ENCODE assay signal across 8 cellular contexts in the genomic region with DNA sequence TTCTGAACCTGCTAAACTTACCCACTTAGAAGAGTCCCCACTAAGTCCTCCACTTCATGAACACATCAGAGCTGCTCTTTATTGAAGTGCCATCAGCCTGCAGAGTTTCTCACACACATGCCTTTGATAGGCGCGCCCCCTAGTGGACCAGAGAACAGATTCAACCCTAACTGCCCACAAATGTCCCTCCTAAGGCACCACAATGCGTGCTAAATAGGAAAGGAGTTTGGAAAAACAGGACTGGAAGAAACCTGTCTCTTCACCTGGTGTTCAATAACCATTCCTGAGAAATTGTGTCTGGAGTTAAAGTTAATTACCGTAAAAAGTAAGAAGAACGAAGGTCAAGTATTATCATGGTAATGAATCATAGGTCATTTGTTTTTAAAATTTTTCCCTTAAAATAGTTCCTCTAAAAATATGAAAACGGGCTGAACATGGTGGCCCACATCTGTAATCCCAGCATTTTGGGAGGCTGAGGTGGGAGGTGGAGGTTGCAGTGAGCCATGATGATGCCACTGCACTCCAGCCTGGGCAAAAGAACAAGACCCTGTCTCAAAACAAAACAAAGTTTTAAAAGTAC.
DNase-seq lines count a peak whose midpoint lies in the region; ATAC-seq, FAIRE-seq and TF ChIP-seq lines count a peak whose summit lies in the region.

No MANE protein-coding gene starts in this region.

- H3K4me1 ChIP-seq in GM23338 (ENCODE audit: insufficient read depth), result no peaks in the 10 kb centered on the region

- H4K20me1 ChIP-seq in GM23338 (replicated peaks; ENCODE audit: insufficient read depth), result no peaks in the 10 kb centered on the region

- DNase-seq in CD1c-positive myeloid dendritic cell (ENCODE audit: extremely low spot score) (peak; percentile 74), GM23338 (ENCODE audit: low spot score) (peak; percentile 88), NCI-H2081 treated with DMSO at 0.1 percent for 48 hours (lab: John Stamatoyannopoulos, UW) (peak; percentile 65), T47D (ENCODE audit: low read depth in 1 of 2, low spot score in 1 of 2) (peak; percentile 61 to 91), GF-D8 (lab: John Stamatoyannopoulos, UW) (no peak)
- peak; percentile 32 to 64 for DNase-seq in stimulated activated CD4-positive, alpha-beta T cell treated with anti-CD3 and anti-CD28 coated beads, Interleukin-1b, Interleukin-23, amount 100 ng/mL, for 1 hour (ENCODE audit: low read depth in 2 of 2)

- H3K4me3 Mint-ChIP-seq in GM23338, result no peak overlapping the region

- no peaks in the 10 kb centered on the region for H3K79me2 ChIP-seq in GM23338 (replicated peaks; ENCODE audit: insufficient read depth)

- H3K4me3 ChIP-seq in GM23338, result no peak overlapping the region
- H3K4me3 ChIP-seq in WI38 (ENCODE audit: low read depth, low read length), result no peak overlapping the region

- no peaks in the 10 kb centered on the region for H3K27me3 ChIP-seq in GM23338 (ENCODE audit: insufficient read depth)

- H3K4me2 ChIP-seq in GM23338, result no peak overlapping the region

- no peaks in the 10 kb centered on the region for H3K27me3 Mint-ChIP-seq in GM23338 (ENCODE audit: insufficient read depth, low read depth, poor library complexity)

- H3F3A ChIP-seq in GM23338 (replicated peaks; ENCODE audit: low read depth), result no peaks in the 10 kb centered on the region

- H3K9me2 ChIP-seq in GM23338 (ENCODE audit: insufficient read depth), result no peaks in the 10 kb centered on the region

- no peak overlapping the region for H2AFZ ChIP-seq in GM23338

- no peaks in the 10 kb centered on the region for H3K36me3 ChIP-seq in GM23338 (ENCODE audit: insufficient read depth)

- peak; percentile 90 for ATAC-seq in GM23338

- peak; percentile 33 for FAIRE-seq in islet of Langerhans (lab: Jason Lieb, UNC)

- in situ Hi-C loops in T47D (cut with HindIII; ENCODE audit: low pct_unique_long_range_greater_than_20kb, low sequenced_read_pairs), result no loop called here

- H3K9me3 Mint-ChIP-seq in GM23338, result no peaks in the 10 kb centered on the region

- peaks cover 6% of the 10 kb centered on the region; the same call in 1 of the 3 replicates for H3K4me1 Mint-ChIP-seq in GM23338

- H3K36me3 Mint-ChIP-seq in GM23338 (ENCODE audit: low read depth), result peaks cover 2% of the 10 kb centered on the region; the same call in 2 of the 3 replicates

- peak; percentile 95 to 98 for TF ChIP-seq CTCF in GM23338 (conservative IDR thresholded peaks at IDR 0.05; ENCODE audit: low read depth in 2 of 2)
- TF ChIP-seq CTCF in WI38 (IDR thresholded peaks at IDR 0.05; ENCODE audit: low read depth, low read length), result peak; percentile 85

- peak overlapping the region; percentile 65; the same call in 1 of the 2 replicates for H3K27ac Mint-ChIP-seq in GM23338

- no peak overlapping the region for H3K27ac ChIP-seq in GM23338 (ENCODE audit: low read depth)

TF ChIP-seq in GM23338, 12 proteins besides CTCF, POLR2A, EP300 and RAD21:
- TF ChIP-seq CREB1 (CRISPR knock-in tag; IDR thresholded peaks at IDR 0.05; ENCODE audit: low read depth) (no peak), POLR2AphosphoS5 (IDR thresholded peaks at IDR 0.05; ENCODE audit: low read depth) (no peak), NANOG (IDR thresholded peaks at IDR 0.05; ENCODE audit: borderline replicate concordance) (no peak), ZNF114 (CRISPR knock-in tag; IDR thresholded peaks at IDR 0.05) (no peak), EZH2 (IDR thresholded peaks at IDR 0.05; ENCODE audit: low read depth, unreplicated experiment) (no peak), EZH2phosphoT487 (IDR thresholded peaks at IDR 0.05; ENCODE audit: unreplicated experiment) (no peak), ZNF331 (CRISPR knock-in tag; IDR thresholded peaks at IDR 0.05; ENCODE audit: low read depth) (no peak)
- TF ChIP-seq, protein P1, sequence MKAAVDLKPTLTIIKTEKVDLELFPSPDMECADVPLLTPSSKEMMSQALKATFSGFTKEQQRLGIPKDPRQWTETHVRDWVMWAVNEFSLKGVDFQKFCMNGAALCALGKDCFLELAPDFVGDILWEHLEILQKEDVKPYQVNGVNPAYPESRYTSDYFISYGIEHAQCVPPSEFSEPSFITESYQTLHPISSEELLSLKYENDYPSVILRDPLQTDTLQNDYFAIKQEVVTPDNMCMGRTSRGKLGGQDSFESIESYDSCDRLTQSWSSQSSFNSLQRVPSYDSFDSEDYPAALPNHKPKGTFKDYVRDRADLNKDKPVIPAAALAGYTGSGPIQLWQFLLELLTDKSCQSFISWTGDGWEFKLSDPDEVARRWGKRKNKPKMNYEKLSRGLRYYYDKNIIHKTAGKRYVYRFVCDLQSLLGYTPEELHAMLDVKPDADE (IDR thresholded peaks at IDR 0.05), result no peak
- TF ChIP-seq, protein P2, sequence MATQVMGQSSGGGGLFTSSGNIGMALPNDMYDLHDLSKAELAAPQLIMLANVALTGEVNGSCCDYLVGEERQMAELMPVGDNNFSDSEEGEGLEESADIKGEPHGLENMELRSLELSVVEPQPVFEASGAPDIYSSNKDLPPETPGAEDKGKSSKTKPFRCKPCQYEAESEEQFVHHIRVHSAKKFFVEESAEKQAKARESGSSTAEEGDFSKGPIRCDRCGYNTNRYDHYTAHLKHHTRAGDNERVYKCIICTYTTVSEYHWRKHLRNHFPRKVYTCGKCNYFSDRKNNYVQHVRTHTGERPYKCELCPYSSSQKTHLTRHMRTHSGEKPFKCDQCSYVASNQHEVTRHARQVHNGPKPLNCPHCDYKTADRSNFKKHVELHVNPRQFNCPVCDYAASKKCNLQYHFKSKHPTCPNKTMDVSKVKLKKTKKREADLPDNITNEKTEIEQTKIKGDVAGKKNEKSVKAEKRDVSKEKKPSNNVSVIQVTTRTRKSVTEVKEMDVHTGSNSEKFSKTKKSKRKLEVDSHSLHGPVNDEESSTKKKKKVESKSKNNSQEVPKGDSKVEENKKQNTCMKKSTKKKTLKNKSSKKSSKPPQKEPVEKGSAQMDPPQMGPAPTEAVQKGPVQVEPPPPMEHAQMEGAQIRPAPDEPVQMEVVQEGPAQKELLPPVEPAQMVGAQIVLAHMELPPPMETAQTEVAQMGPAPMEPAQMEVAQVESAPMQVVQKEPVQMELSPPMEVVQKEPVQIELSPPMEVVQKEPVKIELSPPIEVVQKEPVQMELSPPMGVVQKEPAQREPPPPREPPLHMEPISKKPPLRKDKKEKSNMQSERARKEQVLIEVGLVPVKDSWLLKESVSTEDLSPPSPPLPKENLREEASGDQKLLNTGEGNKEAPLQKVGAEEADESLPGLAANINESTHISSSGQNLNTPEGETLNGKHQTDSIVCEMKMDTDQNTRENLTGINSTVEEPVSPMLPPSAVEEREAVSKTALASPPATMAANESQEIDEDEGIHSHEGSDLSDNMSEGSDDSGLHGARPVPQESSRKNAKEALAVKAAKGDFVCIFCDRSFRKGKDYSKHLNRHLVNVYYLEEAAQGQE (IDR thresholded peaks at IDR 0.05; ENCODE audit: unreplicated experiment), result no peak
